Comparison of ENCODE assay signal across 2 cellular contexts in the genomic region with DNA sequence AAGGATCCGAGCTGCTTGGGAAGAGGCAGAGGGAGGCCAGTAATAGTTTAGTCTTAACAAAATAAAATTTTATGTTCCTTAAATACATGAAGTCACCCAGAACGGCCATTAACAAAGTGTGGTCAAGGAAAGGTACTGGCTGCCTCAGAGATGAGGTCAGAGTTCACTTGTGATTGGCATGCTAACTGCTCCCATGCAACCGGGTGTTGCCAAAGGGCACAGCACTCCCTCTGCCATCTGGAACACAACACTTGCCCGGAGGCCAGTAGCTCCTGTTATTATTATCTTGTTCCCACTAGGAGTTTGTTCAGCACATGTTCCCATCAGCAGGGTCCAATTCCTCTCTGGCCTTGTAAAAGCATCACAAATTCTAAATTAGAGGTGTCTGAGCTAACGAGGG.
TF ChIP-seq lines count a peak whose summit lies in the region.

No MANE protein-coding gene starts in this region.

TF ChIP-seq in liver, 16 proteins besides CTCF, POLR2A, EP300 and RAD21 (continued from another document):
- peak; percentile 52 to 61 for TF ChIP-seq HNF4A (conservative IDR thresholded peaks at IDR 0.05)
- TF ChIP-seq RXRA (IDR thresholded peaks at IDR 0.05), result peak in 1 of 2 donors; percentile 66
- peak; percentile 32 for TF ChIP-seq MAX (IDR thresholded peaks at IDR 0.05)
- no peak for TF ChIP-seq EGR1 (IDR thresholded peaks at IDR 0.05; ENCODE audit: low read depth in 2 of 2)
- TF ChIP-seq TAF1 (conservative IDR thresholded peaks at IDR 0.05), result no peak
- TF ChIP-seq JUND (IDR thresholded peaks at IDR 0.05), result no peak
- TF ChIP-seq NR2F2 (IDR thresholded peaks at IDR 0.05), result peak; percentile 58
- no peak for TF ChIP-seq FOXA2 (IDR thresholded peaks at IDR 0.05)

TF ChIP-seq in HepG2, 621 proteins besides CTCF, POLR2A, EP300 and RAD21:
- TF ChIP-seq TP53 (CRISPR knock-in tag; conservative IDR thresholded peaks at IDR 0.05) (no peak), TRIM22 (IDR thresholded peaks at IDR 0.05) (no peak), ZNF329 (CRISPR knock-in tag; IDR thresholded peaks at IDR 0.05; ENCODE audit: low read depth) (no peak), NFATC3 (CRISPR knock-in tag; IDR thresholded peaks at IDR 0.05) (no peak), RFX1 (IDR thresholded peaks at IDR 0.05) (no peak), CEBPB (IDR thresholded peaks at IDR 0.05; ENCODE audit: borderline replicate concordance, low read depth, low read length) (no peak), HNRNPL (IDR thresholded peaks at IDR 0.05; ENCODE audit: low read depth, low read length) (no peak), CHD2 (IDR thresholded peaks at IDR 0.05; ENCODE audit: low read depth, low read length) (no peak), ZSCAN25 (CRISPR knock-in tag; IDR thresholded peaks at IDR 0.05) (no peak), CBFB (CRISPR knock-in tag; IDR thresholded peaks at IDR 0.05) (no peak), NBN (conservative IDR thresholded peaks at IDR 0.05) (no peak)
- TF ChIP-seq, protein P1, sequence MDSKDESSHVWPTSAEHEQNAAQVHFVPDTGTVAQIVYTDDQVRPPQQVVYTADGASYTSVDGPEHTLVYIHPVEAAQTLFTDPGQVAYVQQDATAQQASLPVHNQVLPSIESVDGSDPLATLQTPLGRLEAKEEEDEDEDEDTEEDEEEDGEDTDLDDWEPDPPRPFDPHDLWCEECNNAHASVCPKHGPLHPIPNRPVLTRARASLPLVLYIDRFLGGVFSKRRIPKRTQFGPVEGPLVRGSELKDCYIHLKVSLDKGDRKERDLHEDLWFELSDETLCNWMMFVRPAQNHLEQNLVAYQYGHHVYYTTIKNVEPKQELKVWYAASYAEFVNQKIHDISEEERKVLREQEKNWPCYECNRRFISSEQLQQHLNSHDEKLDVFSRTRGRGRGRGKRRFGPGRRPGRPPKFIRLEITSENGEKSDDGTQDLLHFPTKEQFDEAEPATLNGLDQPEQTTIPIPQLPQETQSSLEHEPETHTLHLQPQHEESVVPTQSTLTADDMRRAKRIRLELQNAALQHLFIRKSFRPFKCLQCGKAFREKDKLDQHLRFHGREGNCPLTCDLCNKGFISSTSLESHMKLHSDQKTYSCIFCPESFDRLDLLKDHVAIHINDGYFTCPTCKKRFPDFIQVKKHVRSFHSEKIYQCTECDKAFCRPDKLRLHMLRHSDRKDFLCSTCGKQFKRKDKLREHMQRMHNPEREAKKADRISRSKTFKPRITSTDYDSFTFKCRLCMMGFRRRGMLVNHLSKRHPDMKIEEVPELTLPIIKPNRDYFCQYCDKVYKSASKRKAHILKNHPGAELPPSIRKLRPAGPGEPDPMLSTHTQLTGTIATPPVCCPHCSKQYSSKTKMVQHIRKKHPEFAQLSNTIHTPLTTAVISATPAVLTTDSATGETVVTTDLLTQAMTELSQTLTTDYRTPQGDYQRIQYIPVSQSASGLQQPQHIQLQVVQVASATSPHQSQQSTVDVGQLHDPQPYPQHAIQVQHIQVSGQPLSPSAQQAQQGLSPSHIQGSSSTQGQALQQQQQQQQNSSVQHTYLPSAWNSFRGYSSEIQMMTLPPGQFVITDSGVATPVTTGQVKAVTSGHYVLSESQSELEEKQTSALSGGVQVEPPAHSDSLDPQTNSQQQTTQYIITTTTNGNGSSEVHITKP (CRISPR knock-in tag; IDR thresholded peaks at IDR 0.05; ENCODE audit: low read depth), result no peak
TF ChIP-seq in HepG2: peak in this region for 0.
